1 cellular context compared by ENCODE assay signal in the genomic region with DNA sequence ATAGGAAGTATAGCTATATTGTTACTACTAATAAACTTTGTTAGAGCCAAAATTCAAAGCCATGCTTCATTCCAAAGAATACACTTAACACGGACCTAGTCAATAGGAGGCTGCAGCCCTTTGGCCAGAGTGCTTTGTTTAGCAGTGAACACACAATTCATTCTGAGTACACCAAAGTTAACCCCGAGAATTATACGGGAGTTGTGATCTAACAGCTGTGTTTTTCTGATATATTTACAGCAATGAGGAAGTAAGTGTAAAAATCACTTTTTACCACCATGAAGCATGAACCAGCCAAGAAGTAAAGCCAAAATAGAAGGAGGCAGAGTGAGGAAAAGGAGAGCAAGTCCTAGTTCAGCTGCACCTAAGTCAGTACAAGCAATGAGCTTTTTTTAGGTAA.
TF ChIP-seq lines count a peak whose summit lies in the region.

No MANE protein-coding gene starts in this region.

TF ChIP-seq in H1, 55 proteins besides CTCF, POLR2A, EP300 and RAD21:
- TF ChIP-seq, protein P1, sequence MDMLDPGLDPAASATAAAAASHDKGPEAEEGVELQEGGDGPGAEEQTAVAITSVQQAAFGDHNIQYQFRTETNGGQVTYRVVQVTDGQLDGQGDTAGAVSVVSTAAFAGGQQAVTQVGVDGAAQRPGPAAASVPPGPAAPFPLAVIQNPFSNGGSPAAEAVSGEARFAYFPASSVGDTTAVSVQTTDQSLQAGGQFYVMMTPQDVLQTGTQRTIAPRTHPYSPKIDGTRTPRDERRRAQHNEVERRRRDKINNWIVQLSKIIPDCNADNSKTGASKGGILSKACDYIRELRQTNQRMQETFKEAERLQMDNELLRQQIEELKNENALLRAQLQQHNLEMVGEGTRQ (IDR thresholded peaks at IDR 0.05; ENCODE audit: low read length), result no peak
- TF ChIP-seq RBBP5 (IDR thresholded peaks at IDR 0.05; ENCODE audit: borderline replicate concordance, low read depth, low read length), result no peak
- no peak for TF ChIP-seq EGR1 (IDR thresholded peaks at IDR 0.05; ENCODE audit: borderline replicate concordance, low read depth, low read length)
- no peak for TF ChIP-seq GABPA (IDR thresholded peaks at IDR 0.05; ENCODE audit: borderline replicate concordance, insufficient read depth, low read length)
- TF ChIP-seq, protein P2, sequence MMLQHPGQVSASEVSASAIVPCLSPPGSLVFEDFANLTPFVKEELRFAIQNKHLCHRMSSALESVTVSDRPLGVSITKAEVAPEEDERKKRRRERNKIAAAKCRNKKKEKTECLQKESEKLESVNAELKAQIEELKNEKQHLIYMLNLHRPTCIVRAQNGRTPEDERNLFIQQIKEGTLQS (IDR thresholded peaks at IDR 0.05; ENCODE audit: insufficient read depth, low read depth, low read length), result no peak
- TF ChIP-seq RXRA (IDR thresholded peaks at IDR 0.05; ENCODE audit: insufficient read depth, low read depth, low read length), result no peak
- TF ChIP-seq TCF12 (IDR thresholded peaks at IDR 0.05; ENCODE audit: low read depth, low read length), result no peak
- no peak for TF ChIP-seq SAP30 (IDR thresholded peaks at IDR 0.05; ENCODE audit: insufficient read depth, insufficient replicate concordance, low read length)
- TF ChIP-seq NANOG (IDR thresholded peaks at IDR 0.05; ENCODE audit: insufficient read depth, low read depth, low read length, poor library complexity, severe bottlenecking), result no peak
- no peak for TF ChIP-seq CBX8 (IDR thresholded peaks at IDR 0.05; ENCODE audit: borderline replicate concordance, low read depth, low read length)
- TF ChIP-seq ZNF274 (IDR thresholded peaks at IDR 0.05; ENCODE audit: borderline replicate concordance, extremely low read depth, low read length), result no peak
